ENCODE assay signal across 15 cellular contexts in the genomic region with DNA sequence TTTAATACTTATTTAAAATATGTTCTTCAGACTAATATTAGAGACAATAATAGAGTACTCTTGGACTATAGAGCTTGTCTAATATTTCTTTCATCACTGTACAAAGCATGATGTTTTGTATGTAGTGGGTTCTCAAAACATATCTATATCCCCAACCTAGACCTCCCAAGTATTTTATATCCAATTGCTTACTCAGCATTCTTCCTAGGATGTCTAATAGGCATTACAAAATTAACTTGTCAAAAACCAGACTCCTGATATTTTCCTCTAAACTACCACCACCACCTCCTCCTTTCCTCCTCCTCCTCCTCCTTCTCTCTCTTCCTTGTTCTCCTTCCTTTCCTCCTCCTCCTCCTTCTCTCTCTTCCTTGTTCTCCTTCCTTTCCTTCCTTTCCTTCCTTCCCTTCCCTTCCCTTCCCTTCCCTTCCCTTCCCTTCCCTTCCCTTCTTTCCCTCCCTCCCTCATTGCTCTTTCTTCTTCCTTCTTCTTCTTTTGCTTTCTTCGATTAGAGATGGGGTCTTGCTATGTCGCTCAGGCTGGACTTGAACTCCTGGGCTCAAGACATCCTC. TPM values are rescaled to one million over a fixed set of nuclear protein-coding genes. Genes with fewer than 3 reads are reported as not detected.
A peak's percentile ranks its signal among the peaks of the same experiment; 100 is the strongest.
DNase-seq lines count a peak whose midpoint lies in the region; ATAC-seq and TF ChIP-seq lines count a peak whose summit lies in the region.
"Had no signal": no experiment of that assay in that cellular context is flagged by ENCODE, and none has a peak within 500 bp of the region (broad histone marks: within the 10 kb centered on the region; RNA-seq: fewer than 3 reads in every experiment).

No MANE protein-coding gene starts in this region.

- H3K4me3 ChIP-seq in A673 (ENCODE audit: low read depth, low read length, poor library complexity, severe bottlenecking) (no peak overlapping the region), HL-60 (replicated peaks; ENCODE audit: insufficient read depth, low read length) (no peak overlapping the region), SK-N-MC (no peak overlapping the region), left lung (no peak overlapping the region)
- H3K4me3 ChIP-seq: BLaER1, HAP-1 had no signal

- ATAC-seq in left lung (no peak), HG03039 (IDR thresholded peaks at IDR 0.05; ENCODE audit: unreplicated experiment) (no peak)

- DNase-seq in A673 (ENCODE audit: low spot score) (peak; percentile 11), HL-60 (ENCODE audit: low read depth in 1 of 2, low spot score in 1 of 2) (no peak), SK-N-MC (ENCODE audit: low read depth, low spot score) (no peak), epithelial cell of prostate (ENCODE audit: low read depth, low spot score) (no peak), AG08395 (ENCODE audit: low spot score) (no peak), left lung (no peak)
- DNase-seq: CD8-positive, alpha-beta memory T cell; DND-41; GDM1; GOT3; HFFc6 had no signal

- H3K27ac ChIP-seq in A673 (ENCODE audit: low read depth, low read length, poor library complexity, severe bottlenecking): no peak overlapping the region
- H3K27ac ChIP-seq in HL-60 (replicated peaks): peak overlapping the region; percentile 19
- peak overlapping the region; percentile 22; the same call in 1 of the 2 replicates for H3K27ac ChIP-seq in SK-N-MC
- peak overlapping the region; percentile 78 for H3K27ac ChIP-seq in epithelial cell of prostate
- H3K27ac ChIP-seq in left lung: no peak overlapping the region
- H3K27ac ChIP-seq: BLaER1 had no signal

- BruUV-seq in A673 (replicated peaks; lab: Mats Ljungman, UMichigan): no TSS peak

- H3K9me3 ChIP-seq in A673 (ENCODE audit: low read depth, low read length, poor library complexity, severe bottlenecking): no peaks in the 10 kb centered on the region
- H3K9me3 ChIP-seq in SK-N-MC (ENCODE audit: low read depth, low read length): no peaks in the 10 kb centered on the region
- H3K9me3 ChIP-seq in left lung: no peaks in the 10 kb centered on the region
- H3K9me3 ChIP-seq: BLaER1, Caco-2, HAP-1 had no signal

- CTCF ChIA-PET in A673 (lab: Charles Lee): interaction anchor here (1.4 kb wide), 1 partner anchor 83 kb away, joined by 10 read pairs; no protein-coding TSS in a partner anchor

- TF ChIP-seq CTCF in A673 (conservative IDR thresholded peaks at IDR 0.05; ENCODE audit: low read depth, low read length) (no peak), HL-60 (IDR thresholded peaks at IDR 0.05; ENCODE audit: insufficient read depth, low read length) (no peak), left lung (IDR thresholded peaks at IDR 0.05) (no peak)

- POLR2A ChIA-PET in A673 (lab: Charles Lee; ENCODE audit: low non-redundant PET): no interaction called here

- H3K4me1 ChIP-seq in A673 (ENCODE audit: insufficient read depth, low read length, poor library complexity, severe bottlenecking): peaks cover 71% of the 10 kb centered on the region
- H3K4me1 ChIP-seq in left lung: no peaks in the 10 kb centered on the region
- H3K4me1 ChIP-seq: HAP-1 had no signal

- H3K36me3 ChIP-seq in A673 (ENCODE audit: insufficient read depth, low read length, poor library complexity, severe bottlenecking) (no peaks in the 10 kb centered on the region), SK-N-MC (ENCODE audit: insufficient read depth, low read length) (no peaks in the 10 kb centered on the region), left lung (no peaks in the 10 kb centered on the region)
- H3K36me3 ChIP-seq: BLaER1, HAP-1 had no signal

- intact Hi-C loops in A673 (cut with micrococcal nuclease; ENCODE audit: unreplicated experiment) (no loop called here), left lung (cut with DNase I) (no loop called here)

- H3K9ac ChIP-seq in SK-N-MC (ENCODE audit: insufficient read length): no peak overlapping the region
- H3K9ac ChIP-seq: BLaER1 had no signal

- no peaks in the 10 kb centered on the region for H3K27me3 ChIP-seq in A673 (replicated peaks; ENCODE audit: insufficient read depth, low read depth, low read length, poor library complexity)
- no peaks in the 10 kb centered on the region for H3K27me3 ChIP-seq in HL-60 (ENCODE audit: insufficient read depth, poor library complexity, severe bottlenecking)
- no peaks in the 10 kb centered on the region for H3K27me3 ChIP-seq in left lung
- H3K27me3 ChIP-seq: BLaER1 had no signal

RNA-seq across cellular contexts. Expression of a gene that starts 21.3 kb away (rescaled TPM):
- total RNA-seq in A673 (2021) (2.5 and 2.6 TPM in 2 replicates), left lung (1 to 10 TPM; 3.3 to 3.9 TPM)

RNA-seq across cellular contexts. Expression of a gene that starts 29.4 kb away (rescaled TPM):
- 0.26 and 0.41 TPM in 2 replicates for total RNA-seq in A673 (2021)
- not detected for total RNA-seq in left lung
- total RNA-seq: Caco-2, HFFc6 had no signal

RNA-seq across cellular contexts. Expression of a gene that starts 29.6 kb away (rescaled TPM):
- total RNA-seq in A673 (2021) (83.8 and 96.8 TPM in 2 replicates), left lung (10 to 100 TPM; 28.2 to 28.4 TPM)

RNA-seq across cellular contexts. Expression of a gene that starts 32.7 kb away (rescaled TPM):
- total RNA-seq in A673 (2021): not detected in 2 replicates
- total RNA-seq in left lung: 10 to 100 TPM; 35.8 to 46.0 TPM
- total RNA-seq: CD8-positive, alpha-beta memory T cell had no signal

Comparison
In these comparisons a context has a peak if more than half of its experiments do, and no peak if none do; other contexts are left out.
1. H3K27ac ChIP-seq: peak in HL-60 (single experiment), SK-N-MC (single experiment) and epithelial cell of prostate (single experiment); none in A673 (single experiment) and left lung (0 of 2).